In the genomic region with DNA sequence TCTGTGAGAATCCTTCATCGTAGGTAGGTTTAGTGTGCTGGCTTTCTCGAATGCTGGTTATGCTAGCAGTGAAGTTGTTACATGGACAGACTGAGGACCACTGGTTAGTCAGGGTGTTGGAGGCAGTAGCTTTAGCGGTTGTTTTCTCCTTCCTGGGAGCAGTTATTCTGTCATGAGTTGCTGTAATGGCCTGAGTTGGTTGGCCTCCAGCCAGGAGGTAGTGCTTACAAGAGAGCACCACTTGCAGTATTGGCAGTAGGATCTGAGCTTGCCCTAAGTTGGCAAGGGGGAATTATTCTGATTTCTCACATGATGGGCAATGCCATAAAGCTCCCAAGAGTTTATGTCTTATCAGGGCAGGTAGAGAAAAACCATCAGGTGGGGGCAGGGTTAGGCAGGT, we compare ENCODE assay signal across 1 cellular context.
TF ChIP-seq lines count a peak whose summit lies in the region.

No MANE protein-coding gene starts in this region.

TF ChIP-seq in IMR-90, 13 proteins besides CTCF, POLR2A, EP300 and RAD21 (continued from another document):
- TF ChIP-seq, protein P1, sequence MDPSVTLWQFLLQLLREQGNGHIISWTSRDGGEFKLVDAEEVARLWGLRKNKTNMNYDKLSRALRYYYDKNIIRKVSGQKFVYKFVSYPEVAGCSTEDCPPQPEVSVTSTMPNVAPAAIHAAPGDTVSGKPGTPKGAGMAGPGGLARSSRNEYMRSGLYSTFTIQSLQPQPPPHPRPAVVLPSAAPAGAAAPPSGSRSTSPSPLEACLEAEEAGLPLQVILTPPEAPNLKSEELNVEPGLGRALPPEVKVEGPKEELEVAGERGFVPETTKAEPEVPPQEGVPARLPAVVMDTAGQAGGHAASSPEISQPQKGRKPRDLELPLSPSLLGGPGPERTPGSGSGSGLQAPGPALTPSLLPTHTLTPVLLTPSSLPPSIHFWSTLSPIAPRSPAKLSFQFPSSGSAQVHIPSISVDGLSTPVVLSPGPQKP (IDR thresholded peaks at IDR 0.05; ENCODE audit: borderline replicate concordance, low read depth, low read length): no peak
